In the genomic region with DNA sequence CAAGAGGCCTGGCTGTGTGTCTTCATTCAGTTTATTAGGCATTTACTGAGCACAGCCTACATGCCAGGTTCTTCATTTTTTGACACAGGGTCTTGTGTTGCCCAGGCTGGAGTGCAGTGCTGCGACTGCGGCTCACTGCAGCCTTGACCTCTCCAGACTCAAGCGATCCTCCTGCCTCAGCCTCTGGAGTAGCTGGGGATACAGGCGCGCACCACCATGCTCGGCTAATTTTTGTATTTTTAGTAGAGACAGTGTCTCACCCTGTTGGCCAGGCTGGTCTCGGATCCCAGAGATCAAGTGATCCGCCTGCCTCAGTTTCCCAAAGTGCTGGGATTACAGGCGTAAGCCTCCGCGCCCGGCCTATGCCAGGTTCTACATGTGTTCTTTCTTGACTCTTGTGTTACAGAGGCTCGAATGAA, we compare ENCODE assay signal across 7 cellular contexts. TPM values are rescaled to one million over a fixed set of nuclear protein-coding genes. Genes with fewer than 3 reads are reported as not detected.
DNase-seq lines count a peak whose midpoint lies in the region; ATAC-seq and TF ChIP-seq lines count a peak whose summit lies in the region.

No MANE protein-coding gene starts in this region.

- DNase-seq in HFF-Myc (ENCODE audit: extremely low read depth, low read depth) (no peak), GM10248 (ENCODE audit: extremely low spot score) (no peak), NCI-H2029 (lab: John Stamatoyannopoulos, UW) (no peak)
- no peak for DNase-seq in activated T-helper 1 cell treated with anti-CD3 and anti-CD28 coated beads, Interleukin-12 subunit alpha, Interleukin-12 subunit beta, Interleukin-2, Interleukin-4 antibody, amounts not matched to agents 30 ng/mL and 10 ng/mL and 1 ng/mL, durations not matched to agents 14 hours and 24 hours and 36 hours (ENCODE audit: low spot score)
- no peak for DNase-seq in stimulated activated effector memory CD8-positive, alpha-beta T cell treated with anti-CD3 and anti-CD28 coated beads, Interleukin-12 subunit alpha, Interleukin-12 subunit beta, amount 100 ng/mL, for 72 hours (ENCODE audit: low spot score in 2 of 2)

- POLR2A ChIA-PET in GM10248 (lab: Yijun Ruan, JAX), result no interaction called here

- CTCF ChIA-PET in GM10248 (lab: Yijun Ruan, JAX), result interaction anchor here (0.9 to 1.0 kb wide), 2 partner anchors 32 to 94 kb away, joined by 3 to 4 read pairs; no protein-coding TSS in a partner anchor

- intact Hi-C loops in activated T-helper 1 cell treated with anti-CD3 and anti-CD28 coated beads, Interleukin-12 subunit alpha, Interleukin-12 subunit beta, Interleukin-2, Interleukin-4 antibody, amounts not matched to agents 30 ng/mL and 10 ng/mL and 1 ng/mL, durations not matched to agents 14 hours and 24 hours and 36 hours (cut with micrococcal nuclease), result loop anchor here (1.0 to 10.0 kb wide), 6 partner anchors 50 to 345 kb away; a partner anchor contains a TSS

- peaks cover 28% of the 10 kb centered on the region for H3K4me1 Mint-ChIP-seq in activated T-helper 1 cell treated with anti-CD3 and anti-CD28 coated beads, Interleukin-12 subunit alpha, Interleukin-12 subunit beta, Interleukin-2, Interleukin-4 antibody, amounts not matched to agents 30 ng/mL and 10 ng/mL and 1 ng/mL, durations not matched to agents 14 hours and 24 hours and 36 hours (ENCODE audit: low read depth)
- peaks cover 32% of the 10 kb centered on the region for H3K4me1 Mint-ChIP-seq in stimulated activated effector memory CD8-positive, alpha-beta T cell treated with anti-CD3 and anti-CD28 coated beads, Interleukin-12 subunit alpha, Interleukin-12 subunit beta, amount 100 ng/mL, for 72 hours

- peak overlapping the region; percentile 55 for H3K27ac Mint-ChIP-seq in activated T-helper 1 cell treated with anti-CD3 and anti-CD28 coated beads, Interleukin-12 subunit alpha, Interleukin-12 subunit beta, Interleukin-2, Interleukin-4 antibody, amounts not matched to agents 30 ng/mL and 10 ng/mL and 1 ng/mL, durations not matched to agents 14 hours and 24 hours and 36 hours
- H3K27ac Mint-ChIP-seq in stimulated activated effector memory CD8-positive, alpha-beta T cell treated with anti-CD3 and anti-CD28 coated beads, Interleukin-12 subunit alpha, Interleukin-12 subunit beta, amount 100 ng/mL, for 72 hours, result peak overlapping the region; percentile 94

- no peaks in the 10 kb centered on the region for H3K9me3 ChIP-seq in iPS-15b (ENCODE audit: control insufficient read depth, insufficient read depth, low read length)

- no peak for ATAC-seq in stimulated activated effector memory CD8-positive, alpha-beta T cell treated with anti-CD3 and anti-CD28 coated beads, Interleukin-12 subunit alpha, Interleukin-12 subunit beta, amount 100 ng/mL, for 72 hours
- ATAC-seq in HG03135 (IDR thresholded peaks at IDR 0.05; ENCODE audit: unreplicated experiment), result no peak

- H3K4me3 ChIP-seq in HFF-Myc (replicated peaks; ENCODE audit: low read depth, low read length), result peak overlapping the region; percentile 84
- peak overlapping the region; percentile 87 for H3K4me3 ChIP-seq in iPS-15b (ENCODE audit: low read depth, low read length)

- H3K36me3 ChIP-seq in iPS-15b (ENCODE audit: control insufficient read depth, insufficient read depth, low read length), result no peaks in the 10 kb centered on the region

- no peaks in the 10 kb centered on the region for H3K9me3 Mint-ChIP-seq in activated T-helper 1 cell treated with anti-CD3 and anti-CD28 coated beads, Interleukin-12 subunit alpha, Interleukin-12 subunit beta, Interleukin-2, Interleukin-4 antibody, amounts not matched to agents 30 ng/mL and 10 ng/mL and 1 ng/mL, durations not matched to agents 14 hours and 24 hours and 36 hours
- no peaks in the 10 kb centered on the region for H3K9me3 Mint-ChIP-seq in stimulated activated effector memory CD8-positive, alpha-beta T cell treated with anti-CD3 and anti-CD28 coated beads, Interleukin-12 subunit alpha, Interleukin-12 subunit beta, amount 100 ng/mL, for 72 hours

- peaks cover 14% of the 10 kb centered on the region for H3K27me3 Mint-ChIP-seq in activated T-helper 1 cell treated with anti-CD3 and anti-CD28 coated beads, Interleukin-12 subunit alpha, Interleukin-12 subunit beta, Interleukin-2, Interleukin-4 antibody, amounts not matched to agents 30 ng/mL and 10 ng/mL and 1 ng/mL, durations not matched to agents 14 hours and 24 hours and 36 hours (ENCODE audit: insufficient read depth)

- peaks cover 48% of the 10 kb centered on the region for H3K27me3 ChIP-seq in iPS-15b (ENCODE audit: control insufficient read depth, insufficient read depth, low read length)

- TF ChIP-seq CTCF in HFF-Myc (IDR thresholded peaks at IDR 0.05; ENCODE audit: low read depth, low read length, missing control alignments), result no peak
- no peak for TF ChIP-seq CTCF in GM10248 (IDR thresholded peaks at IDR 0.05; ENCODE audit: control extremely low read depth, extremely low read depth, low read depth, missing control alignments)

- H3K36me3 Mint-ChIP-seq in activated T-helper 1 cell treated with anti-CD3 and anti-CD28 coated beads, Interleukin-12 subunit alpha, Interleukin-12 subunit beta, Interleukin-2, Interleukin-4 antibody, amounts not matched to agents 30 ng/mL and 10 ng/mL and 1 ng/mL, durations not matched to agents 14 hours and 24 hours and 36 hours (ENCODE audit: low read depth), result no peaks in the 10 kb centered on the region
- H3K36me3 Mint-ChIP-seq in stimulated activated effector memory CD8-positive, alpha-beta T cell treated with anti-CD3 and anti-CD28 coated beads, Interleukin-12 subunit alpha, Interleukin-12 subunit beta, amount 100 ng/mL, for 72 hours, result peaks cover 4% of the 10 kb centered on the region

- H3K4me1 ChIP-seq in iPS-15b (ENCODE audit: control insufficient read depth, insufficient read depth, low read length), result no peaks in the 10 kb centered on the region

- peak overlapping the region; percentile 83 for H3K9ac ChIP-seq in iPS-15b (ENCODE audit: low read depth, low read length)

- H3K4me3 Mint-ChIP-seq in activated T-helper 1 cell treated with anti-CD3 and anti-CD28 coated beads, Interleukin-12 subunit alpha, Interleukin-12 subunit beta, Interleukin-2, Interleukin-4 antibody, amounts not matched to agents 30 ng/mL and 10 ng/mL and 1 ng/mL, durations not matched to agents 14 hours and 24 hours and 36 hours, result peak overlapping the region; percentile 91
- H3K4me3 Mint-ChIP-seq in stimulated activated effector memory CD8-positive, alpha-beta T cell treated with anti-CD3 and anti-CD28 coated beads, Interleukin-12 subunit alpha, Interleukin-12 subunit beta, amount 100 ng/mL, for 72 hours, result peak overlapping the region; percentile 94

RNA-seq across cellular contexts. Expression of a gene that starts 0.6 kb away (rescaled TPM):
- total RNA-seq in activated T-helper 1 cell treated with anti-CD3 and anti-CD28 coated beads, Interleukin-12 subunit alpha, Interleukin-12 subunit beta, Interleukin-2, Interleukin-4 antibody, amounts not matched to agents 30 ng/mL and 10 ng/mL and 1 ng/mL, durations not matched to agents 14 hours and 24 hours and 36 hours, result 10.9 and 11.9 TPM in 2 replicates
